1 cellular context compared by ENCODE assay signal in genomic region chr5:178204205-178205009, GRCh38.
TF ChIP-seq lines count a peak whose summit lies in the region.

Gene HNRNPAB (plus strand): TSS chr5:178204533. CDS start chr5:178204838, 305 bp downstream.

TF ChIP-seq in K562, 482 proteins besides CTCF, POLR2A, EP300 and RAD21 (continued from another document and continues in another):
- TF ChIP-seq ZNF318 (IDR thresholded peaks at IDR 0.05; ENCODE audit: borderline replicate concordance in 1 of 2, low read depth in 1 of 2) = no peak
- TF ChIP-seq PCBP1 (IDR thresholded peaks at IDR 0.05; ENCODE audit: low read depth, low read length, poor library complexity, severe bottlenecking) = peak; percentile 95
- TF ChIP-seq PCBP2 (IDR thresholded peaks at IDR 0.05; ENCODE audit: low read depth, low read length, poor library complexity, severe bottlenecking) = no peak
- TF ChIP-seq ZSCAN29 (IDR thresholded peaks at IDR 0.05) = no peak
- peak; percentile 76 for TF ChIP-seq HMGN3 (IDR thresholded peaks at IDR 0.05; ENCODE audit: borderline replicate concordance, extremely low read depth, insufficient read length, low read depth, low read length)
- TF ChIP-seq JUN (IDR thresholded peaks at IDR 0.05; ENCODE audit: borderline replicate concordance, low read depth, low read length) = peak; percentile 22; the same call in 1 of the 2 replicates
- TF ChIP-seq JUN (CRISPR knock-in tag; IDR thresholded peaks at IDR 0.05; ENCODE audit: borderline replicate concordance) = peak; percentile 76; the same call in 1 of the 2 replicates
- no peak for TF ChIP-seq FOSL1 (tag; conservative IDR thresholded peaks at IDR 0.05)
- TF ChIP-seq BCLAF1 (IDR thresholded peaks at IDR 0.05; ENCODE audit: borderline replicate concordance in 1 of 2, control insufficient read depth in 1 of 2, low read depth in 2 of 2, low read length in 1 of 2) = no peak
- TF ChIP-seq JUND (IDR thresholded peaks at IDR 0.05; ENCODE audit: borderline replicate concordance, low read depth, low read length) = no peak; the same call in 1 of the 2 replicates
- TF ChIP-seq JUND (tag; IDR thresholded peaks at IDR 0.05; ENCODE audit: borderline replicate concordance, low read depth, low read length) = no peak; the same call in 2 of the 3 replicates
- 0 out of 2 replicates have a peak, but pooled peaks have one; percentile 10 for TF ChIP-seq CHCHD3 (CRISPR knock-in tag; IDR thresholded peaks at IDR 0.05)
- no peak for TF ChIP-seq ZNF133 (CRISPR knock-in tag; IDR thresholded peaks at IDR 0.05)
- TF ChIP-seq HMGXB4 (CRISPR knock-in tag; IDR thresholded peaks at IDR 0.05) = peak; percentile 90; the same call in 1 of the 2 replicates
- TF ChIP-seq ZBTB49 (CRISPR knock-in tag; IDR thresholded peaks at IDR 0.05; ENCODE audit: borderline replicate concordance) = no peak
- peak; percentile 98 for TF ChIP-seq POLR2H (tag; IDR thresholded peaks at IDR 0.05; ENCODE audit: low read depth)
- no peak; the same call in none of the 2 replicates for TF ChIP-seq TFAP4 (CRISPR knock-in tag; IDR thresholded peaks at IDR 0.05; ENCODE audit: borderline replicate concordance)
- TF ChIP-seq EHMT2 (IDR thresholded peaks at IDR 0.05) = no peak
- TF ChIP-seq ETV6 (IDR thresholded peaks at IDR 0.05; ENCODE audit: borderline replicate concordance in 1 of 2, low read depth in 2 of 2, low read length in 1 of 2) = no peak
- TF ChIP-seq ETV6 (CRISPR knock-in tag; IDR thresholded peaks at IDR 0.05; ENCODE audit: borderline replicate concordance) = 0 out of 2 replicates have a peak, but pooled peaks have one; percentile 56
- peak; percentile 5 for TF ChIP-seq ZFP36 (IDR thresholded peaks at IDR 0.05; ENCODE audit: low read depth, low read length, partially characterized antibody)
- peak; percentile 60; the same call in 1 of the 2 replicates for TF ChIP-seq ATF7 (IDR thresholded peaks at IDR 0.05)
- peak; percentile 99 for TF ChIP-seq MBD2 (IDR thresholded peaks at IDR 0.05; ENCODE audit: borderline replicate concordance, low read depth)
- no peak for TF ChIP-seq SMARCA4 (IDR thresholded peaks at IDR 0.05)
- no peak for TF ChIP-seq SMAD2 (IDR thresholded peaks at IDR 0.05; ENCODE audit: low read depth, low read length)
- TF ChIP-seq SP1 (CRISPR knock-in tag; IDR thresholded peaks at IDR 0.05) = peak; percentile 87
- TF ChIP-seq SPI1 (IDR thresholded peaks at IDR 0.05; ENCODE audit: borderline replicate concordance, low read depth, low read length) = no peak
- peak; percentile 86; the same call in 1 of the 2 replicates for TF ChIP-seq RBM14 (IDR thresholded peaks at IDR 0.05; ENCODE audit: borderline replicate concordance, insufficient read depth, low read depth, low read length)
- TF ChIP-seq TCF7 (IDR thresholded peaks at IDR 0.05; ENCODE audit: borderline replicate concordance) = peak; percentile 22; the same call in 1 of the 2 replicates
- TF ChIP-seq ATF1 (CRISPR knock-in tag; IDR thresholded peaks at IDR 0.05) = no peak
- TF ChIP-seq ATF1 (tag; IDR thresholded peaks at IDR 0.05) = peak; percentile 82
- no peak for TF ChIP-seq NR2C2 (CRISPR knock-in tag; IDR thresholded peaks at IDR 0.05)
- TF ChIP-seq NR2C2 (tag; IDR thresholded peaks at IDR 0.05) = no peak; the same call in 1 of the 2 replicates
- peak; percentile 93 for TF ChIP-seq GTF2F1 (IDR thresholded peaks at IDR 0.05; ENCODE audit: low read depth, low read length)
- TF ChIP-seq ZMIZ1 (IDR thresholded peaks at IDR 0.05; ENCODE audit: low read depth in 2 of 2, low read length in 2 of 2) = 0 out of 4 replicates have a peak, but pooled peaks of 1 of the 2 experiments have one; percentile 51
- TF ChIP-seq HDAC1 (IDR thresholded peaks at IDR 0.05) = peak in 1 of 2 experiments; percentile 94; a peak in 2 of 4 replicates
- no peak for TF ChIP-seq THAP7 (CRISPR knock-in tag; IDR thresholded peaks at IDR 0.05)
- TF ChIP-seq SP2 (IDR thresholded peaks at IDR 0.05; ENCODE audit: extremely low read depth, low read depth, low read length, poor library complexity, severe bottlenecking) = peak; percentile 70
